In the genomic region with DNA sequence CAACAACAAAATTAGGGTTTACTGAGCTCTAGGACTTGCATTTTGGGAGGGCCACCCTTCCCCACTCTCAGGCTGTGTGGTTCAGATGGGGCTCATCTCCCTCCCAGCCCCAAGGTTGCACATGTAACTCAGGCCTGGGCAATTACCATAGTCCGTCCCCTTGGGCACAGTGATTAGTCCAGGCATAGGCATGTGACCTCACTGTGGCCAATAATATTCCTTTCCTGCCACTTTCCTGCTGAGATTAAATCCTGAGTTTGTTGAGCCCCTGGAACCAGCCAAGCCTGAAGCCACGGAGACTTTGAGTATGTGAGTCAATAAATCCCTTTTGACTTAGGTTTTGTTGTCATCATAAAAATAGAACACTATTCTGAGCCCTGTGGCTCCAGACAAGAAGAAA, we compare ENCODE assay signal across 2 cellular contexts.
A peak's percentile ranks its signal among the peaks of the same experiment; 100 is the strongest.
TF ChIP-seq lines count a peak whose summit lies in the region.

No MANE protein-coding gene starts in this region.

TF ChIP-seq in HCT116, 20 proteins besides CTCF, POLR2A, EP300 and RAD21 (continued from another document):
- TF ChIP-seq FOSL1 (IDR thresholded peaks at IDR 0.05; ENCODE audit: low read depth), result no peak
- TF ChIP-seq SIN3A (IDR thresholded peaks at IDR 0.05; ENCODE audit: low read depth), result no peak
- TF ChIP-seq REST (IDR thresholded peaks at IDR 0.05; ENCODE audit: low read depth), result no peak
- no peak for TF ChIP-seq JUND (IDR thresholded peaks at IDR 0.05)
- TF ChIP-seq SP1 (IDR thresholded peaks at IDR 0.05; ENCODE audit: low read depth), result no peak
- no peak for TF ChIP-seq ELF1 (IDR thresholded peaks at IDR 0.05; ENCODE audit: borderline replicate concordance, low read depth)
- no peak for TF ChIP-seq SRF (IDR thresholded peaks at IDR 0.05; ENCODE audit: low read depth)
- no peak for TF ChIP-seq ZFX (IDR thresholded peaks at IDR 0.05)
- TF ChIP-seq EGR1 (IDR thresholded peaks at IDR 0.05; ENCODE audit: low read depth), result no peak
- TF ChIP-seq POLR2AphosphoS5 (IDR thresholded peaks at IDR 0.05; ENCODE audit: low read depth, low read length), result no peak
- no peak for TF ChIP-seq TCF7L2 (IDR thresholded peaks at IDR 0.05; ENCODE audit: borderline replicate concordance, extremely low read depth, insufficient read depth, insufficient read length)
- no peak for TF ChIP-seq ZNF274 (IDR thresholded peaks at IDR 0.05; ENCODE audit: low read depth, low read length)
- TF ChIP-seq ATF3 (IDR thresholded peaks at IDR 0.05), result no peak
- TF ChIP-seq EZH2phosphoT487 (IDR thresholded peaks at IDR 0.05; ENCODE audit: borderline replicate concordance), result no peak
- TF ChIP-seq, protein P1, sequence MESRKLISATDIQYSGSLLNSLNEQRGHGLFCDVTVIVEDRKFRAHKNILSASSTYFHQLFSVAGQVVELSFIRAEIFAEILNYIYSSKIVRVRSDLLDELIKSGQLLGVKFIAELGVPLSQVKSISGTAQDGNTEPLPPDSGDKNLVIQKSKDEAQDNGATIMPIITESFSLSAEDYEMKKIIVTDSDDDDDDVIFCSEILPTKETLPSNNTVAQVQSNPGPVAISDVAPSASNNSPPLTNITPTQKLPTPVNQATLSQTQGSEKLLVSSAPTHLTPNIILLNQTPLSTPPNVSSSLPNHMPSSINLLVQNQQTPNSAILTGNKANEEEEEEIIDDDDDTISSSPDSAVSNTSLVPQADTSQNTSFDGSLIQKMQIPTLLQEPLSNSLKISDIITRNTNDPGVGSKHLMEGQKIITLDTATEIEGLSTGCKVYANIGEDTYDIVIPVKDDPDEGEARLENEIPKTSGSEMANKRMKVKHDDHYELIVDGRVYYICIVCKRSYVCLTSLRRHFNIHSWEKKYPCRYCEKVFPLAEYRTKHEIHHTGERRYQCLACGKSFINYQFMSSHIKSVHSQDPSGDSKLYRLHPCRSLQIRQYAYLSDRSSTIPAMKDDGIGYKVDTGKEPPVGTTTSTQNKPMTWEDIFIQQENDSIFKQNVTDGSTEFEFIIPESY (IDR thresholded peaks at IDR 0.05; ENCODE audit: extremely low read depth, insufficient replicate concordance, low read length), result no peak
- no peak for TF ChIP-seq MAX (IDR thresholded peaks at IDR 0.05)
- no peak for TF ChIP-seq CEBPB (IDR thresholded peaks at IDR 0.05; ENCODE audit: low read depth)

TF ChIP-seq in K562, 482 proteins besides CTCF, POLR2A, EP300 and RAD21 (continues in another document):
- no peak for TF ChIP-seq NR4A1 (CRISPR knock-in tag; IDR thresholded peaks at IDR 0.05)
- no peak for TF ChIP-seq NR4A1 (tag; IDR thresholded peaks at IDR 0.05)
- TF ChIP-seq HDAC6 (IDR thresholded peaks at IDR 0.05; ENCODE audit: low read depth, low read length), result no peak
- TF ChIP-seq NKRF (IDR thresholded peaks at IDR 0.05; ENCODE audit: borderline replicate concordance), result no peak
- TF ChIP-seq ZNF696 (CRISPR knock-in tag; conservative IDR thresholded peaks at IDR 0.05), result no peak
- TF ChIP-seq CBX1 (IDR thresholded peaks at IDR 0.05; ENCODE audit: low read depth), result no peak
- TF ChIP-seq MGA (IDR thresholded peaks at IDR 0.05), result no peak
- TF ChIP-seq TCF15 (CRISPR knock-in tag; IDR thresholded peaks at IDR 0.05), result no peak
- 0 out of 2 replicates have a peak, but pooled peaks have one; percentile 7 for TF ChIP-seq CBFA2T2 (conservative IDR thresholded peaks at IDR 0.05)
- TF ChIP-seq POU5F1 (IDR thresholded peaks at IDR 0.05; ENCODE audit: borderline replicate concordance, low read depth, low read length, partially characterized antibody), result no peak
- TF ChIP-seq RAD51 (IDR thresholded peaks at IDR 0.05; ENCODE audit: borderline replicate concordance, low read depth), result peak; percentile 70; the same call in 1 of the 2 replicates
- TF ChIP-seq, protein P2, sequence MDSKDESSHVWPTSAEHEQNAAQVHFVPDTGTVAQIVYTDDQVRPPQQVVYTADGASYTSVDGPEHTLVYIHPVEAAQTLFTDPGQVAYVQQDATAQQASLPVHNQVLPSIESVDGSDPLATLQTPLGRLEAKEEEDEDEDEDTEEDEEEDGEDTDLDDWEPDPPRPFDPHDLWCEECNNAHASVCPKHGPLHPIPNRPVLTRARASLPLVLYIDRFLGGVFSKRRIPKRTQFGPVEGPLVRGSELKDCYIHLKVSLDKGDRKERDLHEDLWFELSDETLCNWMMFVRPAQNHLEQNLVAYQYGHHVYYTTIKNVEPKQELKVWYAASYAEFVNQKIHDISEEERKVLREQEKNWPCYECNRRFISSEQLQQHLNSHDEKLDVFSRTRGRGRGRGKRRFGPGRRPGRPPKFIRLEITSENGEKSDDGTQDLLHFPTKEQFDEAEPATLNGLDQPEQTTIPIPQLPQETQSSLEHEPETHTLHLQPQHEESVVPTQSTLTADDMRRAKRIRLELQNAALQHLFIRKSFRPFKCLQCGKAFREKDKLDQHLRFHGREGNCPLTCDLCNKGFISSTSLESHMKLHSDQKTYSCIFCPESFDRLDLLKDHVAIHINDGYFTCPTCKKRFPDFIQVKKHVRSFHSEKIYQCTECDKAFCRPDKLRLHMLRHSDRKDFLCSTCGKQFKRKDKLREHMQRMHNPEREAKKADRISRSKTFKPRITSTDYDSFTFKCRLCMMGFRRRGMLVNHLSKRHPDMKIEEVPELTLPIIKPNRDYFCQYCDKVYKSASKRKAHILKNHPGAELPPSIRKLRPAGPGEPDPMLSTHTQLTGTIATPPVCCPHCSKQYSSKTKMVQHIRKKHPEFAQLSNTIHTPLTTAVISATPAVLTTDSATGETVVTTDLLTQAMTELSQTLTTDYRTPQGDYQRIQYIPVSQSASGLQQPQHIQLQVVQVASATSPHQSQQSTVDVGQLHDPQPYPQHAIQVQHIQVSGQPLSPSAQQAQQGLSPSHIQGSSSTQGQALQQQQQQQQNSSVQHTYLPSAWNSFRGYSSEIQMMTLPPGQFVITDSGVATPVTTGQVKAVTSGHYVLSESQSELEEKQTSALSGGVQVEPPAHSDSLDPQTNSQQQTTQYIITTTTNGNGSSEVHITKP (IDR thresholded peaks at IDR 0.05; ENCODE audit: partially characterized antibody), result no peak
- TF ChIP-seq CBFB (CRISPR knock-in tag; IDR thresholded peaks at IDR 0.05), result no peak
- no peak for TF ChIP-seq ZSCAN32 (CRISPR knock-in tag; IDR thresholded peaks at IDR 0.05)
- TF ChIP-seq NFATC3 (IDR thresholded peaks at IDR 0.05), result no peak
- TF ChIP-seq HIVEP1 (CRISPR knock-in tag; IDR thresholded peaks at IDR 0.05), result no peak
- no peak for TF ChIP-seq ZNF584 (CRISPR knock-in tag; IDR thresholded peaks at IDR 0.05; ENCODE audit: low read depth)
- TF ChIP-seq RCOR1 (IDR thresholded peaks at IDR 0.05; ENCODE audit: borderline replicate concordance in 1 of 2, low read depth in 2 of 2, low read length in 2 of 2), result peak in 1 of 2 experiments; percentile 5; a peak in 1 of 4 replicates
- TF ChIP-seq ELF1 (tag; IDR thresholded peaks at IDR 0.05), result no peak
- TF ChIP-seq USF1 (CRISPR knock-in tag; IDR thresholded peaks at IDR 0.05), result peak; percentile 76
- no peak for TF ChIP-seq XRCC5 (IDR thresholded peaks at IDR 0.05; ENCODE audit: low read depth, low read length)
- TF ChIP-seq, protein P3, sequence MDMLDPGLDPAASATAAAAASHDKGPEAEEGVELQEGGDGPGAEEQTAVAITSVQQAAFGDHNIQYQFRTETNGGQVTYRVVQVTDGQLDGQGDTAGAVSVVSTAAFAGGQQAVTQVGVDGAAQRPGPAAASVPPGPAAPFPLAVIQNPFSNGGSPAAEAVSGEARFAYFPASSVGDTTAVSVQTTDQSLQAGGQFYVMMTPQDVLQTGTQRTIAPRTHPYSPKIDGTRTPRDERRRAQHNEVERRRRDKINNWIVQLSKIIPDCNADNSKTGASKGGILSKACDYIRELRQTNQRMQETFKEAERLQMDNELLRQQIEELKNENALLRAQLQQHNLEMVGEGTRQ (CRISPR knock-in tag; IDR thresholded peaks at IDR 0.05), result peak; percentile 85
